1 cellular context compared by ENCODE assay signal in the genomic region with DNA sequence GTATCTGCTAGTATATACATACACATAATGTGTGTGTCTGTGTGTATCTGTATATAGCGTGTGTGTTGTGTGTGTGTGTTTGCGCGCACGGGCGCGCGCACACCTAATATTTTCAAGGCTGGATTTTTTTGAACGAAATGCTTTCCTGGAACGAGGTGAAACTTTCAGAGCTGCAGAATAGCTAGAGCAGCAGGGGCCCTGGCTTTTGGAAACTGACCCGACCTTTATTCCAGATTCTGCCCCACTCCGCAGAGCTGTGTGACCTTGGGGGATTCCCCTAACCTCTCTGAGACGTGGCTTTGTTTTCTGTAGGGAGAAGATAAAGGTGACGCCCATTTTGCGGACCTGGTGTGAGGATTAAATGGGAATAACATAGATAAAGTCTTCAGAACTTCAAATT.
TF ChIP-seq lines count a peak whose summit lies in the region.

No MANE protein-coding gene starts in this region.

TF ChIP-seq in GM12878, 131 proteins besides CTCF, POLR2A, EP300 and RAD21 (continued from another document):
- TF ChIP-seq, protein P1, sequence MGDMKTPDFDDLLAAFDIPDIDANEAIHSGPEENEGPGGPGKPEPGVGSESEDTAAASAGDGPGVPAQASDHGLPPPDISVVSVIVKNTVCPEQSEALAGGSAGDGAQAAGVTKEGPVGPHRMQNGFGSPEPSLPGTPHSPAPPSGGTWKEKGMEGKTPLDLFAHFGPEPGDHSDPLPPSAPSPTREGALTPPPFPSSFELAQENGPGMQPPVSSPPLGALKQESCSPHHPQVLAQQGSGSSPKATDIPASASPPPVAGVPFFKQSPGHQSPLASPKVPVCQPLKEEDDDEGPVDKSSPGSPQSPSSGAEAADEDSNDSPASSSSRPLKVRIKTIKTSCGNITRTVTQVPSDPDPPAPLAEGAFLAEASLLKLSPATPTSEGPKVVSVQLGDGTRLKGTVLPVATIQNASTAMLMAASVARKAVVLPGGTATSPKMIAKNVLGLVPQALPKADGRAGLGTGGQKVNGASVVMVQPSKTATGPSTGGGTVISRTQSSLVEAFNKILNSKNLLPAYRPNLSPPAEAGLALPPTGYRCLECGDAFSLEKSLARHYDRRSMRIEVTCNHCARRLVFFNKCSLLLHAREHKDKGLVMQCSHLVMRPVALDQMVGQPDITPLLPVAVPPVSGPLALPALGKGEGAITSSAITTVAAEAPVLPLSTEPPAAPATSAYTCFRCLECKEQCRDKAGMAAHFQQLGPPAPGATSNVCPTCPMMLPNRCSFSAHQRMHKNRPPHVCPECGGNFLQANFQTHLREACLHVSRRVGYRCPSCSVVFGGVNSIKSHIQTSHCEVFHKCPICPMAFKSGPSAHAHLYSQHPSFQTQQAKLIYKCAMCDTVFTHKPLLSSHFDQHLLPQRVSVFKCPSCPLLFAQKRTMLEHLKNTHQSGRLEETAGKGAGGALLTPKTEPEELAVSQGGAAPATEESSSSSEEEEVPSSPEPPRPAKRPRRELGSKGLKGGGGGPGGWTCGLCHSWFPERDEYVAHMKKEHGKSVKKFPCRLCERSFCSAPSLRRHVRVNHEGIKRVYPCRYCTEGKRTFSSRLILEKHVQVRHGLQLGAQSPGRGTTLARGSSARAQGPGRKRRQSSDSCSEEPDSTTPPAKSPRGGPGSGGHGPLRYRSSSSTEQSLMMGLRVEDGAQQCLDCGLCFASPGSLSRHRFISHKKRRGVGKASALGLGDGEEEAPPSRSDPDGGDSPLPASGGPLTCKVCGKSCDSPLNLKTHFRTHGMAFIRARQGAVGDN (IDR thresholded peaks at IDR 0.05): no peak
TF ChIP-seq in GM12878: peak in this region for 1.
